Comparison of ENCODE assay signal across 1 cellular context in genomic region chr14:74904623-74905503, GRCh38.
TF ChIP-seq lines count a peak whose summit lies in the region.

No MANE protein-coding gene starts in this region.

TF ChIP-seq in endothelial cell of umbilical vein, 7 proteins besides CTCF, POLR2A, EP300 and RAD21:
- TF ChIP-seq POLR2AphosphoS5 (IDR thresholded peaks at IDR 0.05; ENCODE audit: insufficient read depth, low read depth, low read length): no peak
